1 cellular context compared by ENCODE assay signal in the genomic region with DNA sequence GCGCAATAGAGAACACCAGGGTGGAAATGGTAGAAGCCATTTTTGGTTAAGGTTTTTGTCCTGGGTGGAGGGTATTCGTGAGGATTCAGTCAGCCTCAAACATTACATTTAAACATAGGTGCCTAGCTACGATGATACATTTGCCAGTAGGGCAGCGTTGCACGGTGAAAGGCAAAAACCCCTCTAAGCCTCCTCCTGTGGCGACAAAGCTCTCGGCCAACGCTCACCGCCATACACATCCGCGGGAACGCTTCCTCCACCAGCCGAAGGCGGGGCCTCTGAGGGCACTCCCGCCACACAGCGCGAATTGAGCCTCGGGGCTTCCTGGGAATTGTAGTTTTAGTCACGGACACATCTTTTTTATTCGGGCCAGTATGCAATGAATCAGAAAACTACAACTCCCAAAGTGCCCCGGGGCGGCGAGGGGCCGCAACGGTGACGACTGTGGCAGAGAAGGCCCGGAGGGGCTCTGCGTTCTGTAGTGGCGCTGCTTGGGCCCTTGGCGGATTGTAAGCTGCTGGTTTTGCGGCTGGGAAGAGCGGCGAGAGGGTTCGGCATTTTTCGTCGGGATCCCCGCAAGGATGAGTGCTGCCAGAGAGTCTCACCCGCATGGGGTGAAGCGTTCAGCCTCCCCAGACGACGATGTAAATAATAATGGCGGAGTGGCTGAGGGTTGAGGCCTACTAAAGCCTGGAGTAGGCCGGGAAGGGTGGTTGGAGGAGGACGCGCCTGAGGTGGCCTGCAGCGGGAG.
TF ChIP-seq lines count a peak whose summit lies in the region.

A gene (plus strand): TSS at position 450 of the 751 bp plus-strand sequence. CDS start 132 bp downstream, at position 582.

TF ChIP-seq in HepG2, 621 proteins besides CTCF, POLR2A, EP300 and RAD21 (continued from another document and continues in another):
- TF ChIP-seq, protein P1, sequence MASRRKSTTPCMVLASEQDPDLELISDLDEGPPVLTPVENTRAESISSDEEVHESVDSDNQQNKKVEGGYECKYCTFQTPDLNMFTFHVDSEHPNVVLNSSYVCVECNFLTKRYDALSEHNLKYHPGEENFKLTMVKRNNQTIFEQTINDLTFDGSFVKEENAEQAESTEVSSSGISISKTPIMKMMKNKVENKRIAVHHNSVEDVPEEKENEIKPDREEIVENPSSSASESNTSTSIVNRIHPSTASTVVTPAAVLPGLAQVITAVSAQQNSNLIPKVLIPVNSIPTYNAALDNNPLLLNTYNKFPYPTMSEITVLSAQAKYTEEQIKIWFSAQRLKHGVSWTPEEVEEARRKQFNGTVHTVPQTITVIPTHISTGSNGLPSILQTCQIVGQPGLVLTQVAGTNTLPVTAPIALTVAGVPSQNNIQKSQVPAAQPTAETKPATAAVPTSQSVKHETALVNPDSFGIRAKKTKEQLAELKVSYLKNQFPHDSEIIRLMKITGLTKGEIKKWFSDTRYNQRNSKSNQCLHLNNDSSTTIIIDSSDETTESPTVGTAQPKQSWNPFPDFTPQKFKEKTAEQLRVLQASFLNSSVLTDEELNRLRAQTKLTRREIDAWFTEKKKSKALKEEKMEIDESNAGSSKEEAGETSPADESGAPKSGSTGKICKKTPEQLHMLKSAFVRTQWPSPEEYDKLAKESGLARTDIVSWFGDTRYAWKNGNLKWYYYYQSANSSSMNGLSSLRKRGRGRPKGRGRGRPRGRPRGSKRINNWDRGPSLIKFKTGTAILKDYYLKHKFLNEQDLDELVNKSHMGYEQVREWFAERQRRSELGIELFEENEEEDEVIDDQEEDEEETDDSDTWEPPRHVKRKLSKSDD (CRISPR knock-in tag; IDR thresholded peaks at IDR 0.05; ENCODE audit: low read depth): peak; percentile 18; the same call in 1 of the 2 replicates
- 0 out of 2 replicates have a peak, but pooled peaks have one; percentile 59 for TF ChIP-seq WIZ (CRISPR knock-in tag; IDR thresholded peaks at IDR 0.05)
- no peak; the same call in 1 of the 2 replicates for TF ChIP-seq NFIC (IDR thresholded peaks at IDR 0.05; ENCODE audit: low read length)
- 0 out of 2 replicates have a peak, but pooled peaks have one; percentile 30 for TF ChIP-seq ZNF709 (CRISPR knock-in tag; IDR thresholded peaks at IDR 0.05)
- TF ChIP-seq CEBPG (CRISPR knock-in tag; IDR thresholded peaks at IDR 0.05): no peak
- TF ChIP-seq, protein P2, sequence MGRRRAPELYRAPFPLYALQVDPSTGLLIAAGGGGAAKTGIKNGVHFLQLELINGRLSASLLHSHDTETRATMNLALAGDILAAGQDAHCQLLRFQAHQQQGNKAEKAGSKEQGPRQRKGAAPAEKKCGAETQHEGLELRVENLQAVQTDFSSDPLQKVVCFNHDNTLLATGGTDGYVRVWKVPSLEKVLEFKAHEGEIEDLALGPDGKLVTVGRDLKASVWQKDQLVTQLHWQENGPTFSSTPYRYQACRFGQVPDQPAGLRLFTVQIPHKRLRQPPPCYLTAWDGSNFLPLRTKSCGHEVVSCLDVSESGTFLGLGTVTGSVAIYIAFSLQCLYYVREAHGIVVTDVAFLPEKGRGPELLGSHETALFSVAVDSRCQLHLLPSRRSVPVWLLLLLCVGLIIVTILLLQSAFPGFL (CRISPR knock-in tag; IDR thresholded peaks at IDR 0.05): peak; percentile 60; the same call in 1 of the 2 replicates
- peak; percentile 100 for TF ChIP-seq ZFX (CRISPR knock-in tag; IDR thresholded peaks at IDR 0.05; ENCODE audit: low read depth)
- no peak for TF ChIP-seq NR2F1 (CRISPR knock-in tag; IDR thresholded peaks at IDR 0.05)
- TF ChIP-seq TGIF2 (CRISPR knock-in tag; IDR thresholded peaks at IDR 0.05): peak; percentile 62; the same call in 1 of the 2 replicates
- peak; percentile 94; the same call in 1 of the 2 replicates for TF ChIP-seq ISX (CRISPR knock-in tag; conservative IDR thresholded peaks at IDR 0.05)
- peak; percentile 25 for TF ChIP-seq ZNF225 (CRISPR knock-in tag; IDR thresholded peaks at IDR 0.05)
- no peak for TF ChIP-seq PHB2 (IDR thresholded peaks at IDR 0.05; ENCODE audit: partially characterized antibody)
- TF ChIP-seq MIER2 (CRISPR knock-in tag; IDR thresholded peaks at IDR 0.05): no peak; the same call in 1 of the 2 replicates
- peak; percentile 58; the same call in 1 of the 2 replicates for TF ChIP-seq SAFB2 (CRISPR knock-in tag; IDR thresholded peaks at IDR 0.05; ENCODE audit: borderline replicate concordance, low read depth)
- no peak for TF ChIP-seq ZNF747 (CRISPR knock-in tag; IDR thresholded peaks at IDR 0.05; ENCODE audit: borderline replicate concordance)
- peak; percentile 84 for TF ChIP-seq YY1 (IDR thresholded peaks at IDR 0.05; ENCODE audit: insufficient read depth, insufficient replicate concordance, low read depth, low read length)
- TF ChIP-seq ZSCAN31 (CRISPR knock-in tag; IDR thresholded peaks at IDR 0.05; ENCODE audit: low read depth): 0 out of 2 replicates have a peak, but pooled peaks have one; percentile 71
- no peak for TF ChIP-seq ZNF207 (IDR thresholded peaks at IDR 0.05; ENCODE audit: borderline replicate concordance)
- TF ChIP-seq, protein P3, sequence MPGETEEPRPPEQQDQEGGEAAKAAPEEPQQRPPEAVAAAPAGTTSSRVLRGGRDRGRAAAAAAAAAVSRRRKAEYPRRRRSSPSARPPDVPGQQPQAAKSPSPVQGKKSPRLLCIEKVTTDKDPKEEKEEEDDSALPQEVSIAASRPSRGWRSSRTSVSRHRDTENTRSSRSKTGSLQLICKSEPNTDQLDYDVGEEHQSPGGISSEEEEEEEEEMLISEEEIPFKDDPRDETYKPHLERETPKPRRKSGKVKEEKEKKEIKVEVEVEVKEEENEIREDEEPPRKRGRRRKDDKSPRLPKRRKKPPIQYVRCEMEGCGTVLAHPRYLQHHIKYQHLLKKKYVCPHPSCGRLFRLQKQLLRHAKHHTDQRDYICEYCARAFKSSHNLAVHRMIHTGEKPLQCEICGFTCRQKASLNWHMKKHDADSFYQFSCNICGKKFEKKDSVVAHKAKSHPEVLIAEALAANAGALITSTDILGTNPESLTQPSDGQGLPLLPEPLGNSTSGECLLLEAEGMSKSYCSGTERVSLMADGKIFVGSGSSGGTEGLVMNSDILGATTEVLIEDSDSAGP (CRISPR knock-in tag; IDR thresholded peaks at IDR 0.05; ENCODE audit: borderline replicate concordance): peak; percentile 64; the same call in 1 of the 2 replicates
- TF ChIP-seq KDM5A (IDR thresholded peaks at IDR 0.05; ENCODE audit: borderline replicate concordance, low read length): peak; percentile 83
- TF ChIP-seq ZNF773 (CRISPR knock-in tag; IDR thresholded peaks at IDR 0.05; ENCODE audit: borderline replicate concordance): peak; percentile 81; the same call in 1 of the 2 replicates
- TF ChIP-seq ZNF101 (CRISPR knock-in tag; IDR thresholded peaks at IDR 0.05; ENCODE audit: borderline replicate concordance, low read depth): no peak
- 0 out of 2 replicates have a peak, but pooled peaks have one; percentile 30 for TF ChIP-seq NFKBIZ (CRISPR knock-in tag; IDR thresholded peaks at IDR 0.05)
- no peak; the same call in 1 of the 2 replicates for TF ChIP-seq ZNF83 (CRISPR knock-in tag; IDR thresholded peaks at IDR 0.05; ENCODE audit: borderline replicate concordance)
- no peak for TF ChIP-seq GPN1 (CRISPR knock-in tag; IDR thresholded peaks at IDR 0.05; ENCODE audit: borderline replicate concordance)
- TF ChIP-seq, protein P4, sequence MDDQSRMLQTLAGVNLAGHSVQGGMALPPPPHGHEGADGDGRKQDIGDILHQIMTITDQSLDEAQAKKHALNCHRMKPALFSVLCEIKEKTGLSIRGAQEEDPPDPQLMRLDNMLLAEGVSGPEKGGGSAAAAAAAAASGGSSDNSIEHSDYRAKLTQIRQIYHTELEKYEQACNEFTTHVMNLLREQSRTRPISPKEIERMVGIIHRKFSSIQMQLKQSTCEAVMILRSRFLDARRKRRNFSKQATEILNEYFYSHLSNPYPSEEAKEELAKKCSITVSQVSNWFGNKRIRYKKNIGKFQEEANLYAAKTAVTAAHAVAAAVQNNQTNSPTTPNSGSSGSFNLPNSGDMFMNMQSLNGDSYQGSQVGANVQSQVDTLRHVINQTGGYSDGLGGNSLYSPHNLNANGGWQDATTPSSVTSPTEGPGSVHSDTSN (CRISPR knock-in tag; IDR thresholded peaks at IDR 0.05; ENCODE audit: borderline replicate concordance): peak; percentile 71; the same call in 1 of the 2 replicates
- TF ChIP-seq STAT5B (CRISPR knock-in tag; IDR thresholded peaks at IDR 0.05): no peak
- TF ChIP-seq, protein P5, sequence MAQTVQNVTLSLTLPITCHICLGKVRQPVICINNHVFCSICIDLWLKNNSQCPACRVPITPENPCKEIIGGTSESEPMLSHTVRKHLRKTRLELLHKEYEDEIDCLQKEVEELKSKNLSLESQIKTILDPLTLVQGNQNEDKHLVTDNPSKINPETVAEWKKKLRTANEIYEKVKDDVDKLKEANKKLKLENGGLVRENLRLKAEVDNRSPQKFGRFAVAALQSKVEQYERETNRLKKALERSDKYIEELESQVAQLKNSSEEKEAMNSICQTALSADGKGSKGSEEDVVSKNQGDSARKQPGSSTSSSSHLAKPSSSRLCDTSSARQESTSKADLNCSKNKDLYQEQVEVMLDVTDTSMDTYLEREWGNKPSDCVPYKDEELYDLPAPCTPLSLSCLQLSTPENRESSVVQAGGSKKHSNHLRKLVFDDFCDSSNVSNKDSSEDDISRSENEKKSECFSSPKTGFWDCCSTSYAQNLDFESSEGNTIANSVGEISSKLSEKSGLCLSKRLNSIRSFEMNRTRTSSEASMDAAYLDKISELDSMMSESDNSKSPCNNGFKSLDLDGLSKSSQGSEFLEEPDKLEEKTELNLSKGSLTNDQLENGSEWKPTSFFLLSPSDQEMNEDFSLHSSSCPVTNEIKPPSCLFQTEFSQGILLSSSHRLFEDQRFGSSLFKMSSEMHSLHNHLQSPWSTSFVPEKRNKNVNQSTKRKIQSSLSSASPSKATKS (CRISPR knock-in tag; IDR thresholded peaks at IDR 0.05): peak; percentile 14; the same call in 1 of the 2 replicates
- TF ChIP-seq ZNF256 (CRISPR knock-in tag; conservative IDR thresholded peaks at IDR 0.05): 0 out of 2 replicates have a peak, but pooled peaks have one; percentile 16
- TF ChIP-seq, protein P6, sequence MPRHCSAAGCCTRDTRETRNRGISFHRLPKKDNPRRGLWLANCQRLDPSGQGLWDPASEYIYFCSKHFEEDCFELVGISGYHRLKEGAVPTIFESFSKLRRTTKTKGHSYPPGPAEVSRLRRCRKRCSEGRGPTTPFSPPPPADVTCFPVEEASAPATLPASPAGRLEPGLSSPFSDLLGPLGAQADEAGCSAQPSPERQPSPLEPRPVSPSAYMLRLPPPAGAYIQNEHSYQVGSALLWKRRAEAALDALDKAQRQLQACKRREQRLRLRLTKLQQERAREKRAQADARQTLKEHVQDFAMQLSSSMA (CRISPR knock-in tag; IDR thresholded peaks at IDR 0.05): no peak; the same call in 1 of the 2 replicates
- TF ChIP-seq, protein P7, sequence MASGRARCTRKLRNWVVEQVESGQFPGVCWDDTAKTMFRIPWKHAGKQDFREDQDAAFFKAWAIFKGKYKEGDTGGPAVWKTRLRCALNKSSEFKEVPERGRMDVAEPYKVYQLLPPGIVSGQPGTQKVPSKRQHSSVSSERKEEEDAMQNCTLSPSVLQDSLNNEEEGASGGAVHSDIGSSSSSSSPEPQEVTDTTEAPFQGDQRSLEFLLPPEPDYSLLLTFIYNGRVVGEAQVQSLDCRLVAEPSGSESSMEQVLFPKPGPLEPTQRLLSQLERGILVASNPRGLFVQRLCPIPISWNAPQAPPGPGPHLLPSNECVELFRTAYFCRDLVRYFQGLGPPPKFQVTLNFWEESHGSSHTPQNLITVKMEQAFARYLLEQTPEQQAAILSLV (CRISPR knock-in tag; IDR thresholded peaks at IDR 0.05; ENCODE audit: borderline replicate concordance): peak; percentile 57; the same call in 1 of the 2 replicates
- TF ChIP-seq TCF12 (IDR thresholded peaks at IDR 0.05): no peak
- TF ChIP-seq TCF12 (CRISPR knock-in tag; IDR thresholded peaks at IDR 0.05): peak; percentile 73; the same call in 1 of the 2 replicates
- 0 out of 2 replicates have a peak, but pooled peaks have one; percentile 32 for TF ChIP-seq NCOA1 (CRISPR knock-in tag; IDR thresholded peaks at IDR 0.05)
- TF ChIP-seq CEBPB (IDR thresholded peaks at IDR 0.05; ENCODE audit: borderline replicate concordance, low read depth, low read length): no peak
- TF ChIP-seq TAF1 (CRISPR knock-in tag; IDR thresholded peaks at IDR 0.05): peak; percentile 90
- TF ChIP-seq, protein P8, sequence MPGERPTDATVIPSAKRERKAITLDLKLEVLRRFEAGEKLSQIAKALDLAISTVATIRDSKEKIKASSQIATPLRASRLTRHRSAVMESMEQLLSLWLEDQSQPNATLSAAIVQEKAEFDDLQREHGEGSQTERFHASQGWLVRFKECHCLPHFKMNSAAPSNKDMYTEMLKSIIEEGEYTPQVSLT (CRISPR knock-in tag; IDR thresholded peaks at IDR 0.05; ENCODE audit: borderline replicate concordance, low read depth): no peak
- TF ChIP-seq ZZZ3 (CRISPR knock-in tag; IDR thresholded peaks at IDR 0.05; ENCODE audit: borderline replicate concordance): peak; percentile 90; the same call in 1 of the 2 replicates
- TF ChIP-seq, protein P9, sequence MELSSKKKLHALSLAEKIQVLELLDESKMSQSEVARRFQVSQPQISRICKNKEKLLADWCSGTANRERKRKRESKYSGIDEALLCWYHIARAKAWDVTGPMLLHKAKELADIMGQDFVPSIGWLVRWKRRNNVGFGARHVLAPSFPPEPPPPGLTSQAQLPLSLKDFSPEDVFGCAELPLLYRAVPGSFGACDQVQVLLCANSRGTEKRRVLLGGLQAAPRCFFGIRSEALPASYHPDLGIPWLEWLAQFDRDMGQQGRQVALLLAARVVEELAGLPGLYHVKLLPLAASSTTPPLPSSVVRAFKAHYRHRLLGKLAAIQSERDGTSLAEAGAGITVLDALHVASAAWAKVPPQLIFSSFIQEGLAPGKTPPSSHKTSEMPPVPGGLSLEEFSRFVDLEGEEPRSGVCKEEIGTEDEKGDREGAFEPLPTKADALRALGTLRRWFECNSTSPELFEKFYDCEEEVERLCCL (CRISPR knock-in tag; IDR thresholded peaks at IDR 0.05; ENCODE audit: borderline replicate concordance): 0 out of 2 replicates have a peak, but pooled peaks have one; percentile 28
- peak; percentile 47 for TF ChIP-seq ERF (CRISPR knock-in tag; IDR thresholded peaks at IDR 0.05)
- TF ChIP-seq ZBTB7A (CRISPR knock-in tag; IDR thresholded peaks at IDR 0.05): no peak
- TF ChIP-seq PHF21A (CRISPR knock-in tag; IDR thresholded peaks at IDR 0.05): no peak; the same call in 1 of the 2 replicates
- TF ChIP-seq HDAC2 (CRISPR knock-in tag; IDR thresholded peaks at IDR 0.05): no peak
